8 cellular contexts compared by ENCODE assay signal in the genomic region with DNA sequence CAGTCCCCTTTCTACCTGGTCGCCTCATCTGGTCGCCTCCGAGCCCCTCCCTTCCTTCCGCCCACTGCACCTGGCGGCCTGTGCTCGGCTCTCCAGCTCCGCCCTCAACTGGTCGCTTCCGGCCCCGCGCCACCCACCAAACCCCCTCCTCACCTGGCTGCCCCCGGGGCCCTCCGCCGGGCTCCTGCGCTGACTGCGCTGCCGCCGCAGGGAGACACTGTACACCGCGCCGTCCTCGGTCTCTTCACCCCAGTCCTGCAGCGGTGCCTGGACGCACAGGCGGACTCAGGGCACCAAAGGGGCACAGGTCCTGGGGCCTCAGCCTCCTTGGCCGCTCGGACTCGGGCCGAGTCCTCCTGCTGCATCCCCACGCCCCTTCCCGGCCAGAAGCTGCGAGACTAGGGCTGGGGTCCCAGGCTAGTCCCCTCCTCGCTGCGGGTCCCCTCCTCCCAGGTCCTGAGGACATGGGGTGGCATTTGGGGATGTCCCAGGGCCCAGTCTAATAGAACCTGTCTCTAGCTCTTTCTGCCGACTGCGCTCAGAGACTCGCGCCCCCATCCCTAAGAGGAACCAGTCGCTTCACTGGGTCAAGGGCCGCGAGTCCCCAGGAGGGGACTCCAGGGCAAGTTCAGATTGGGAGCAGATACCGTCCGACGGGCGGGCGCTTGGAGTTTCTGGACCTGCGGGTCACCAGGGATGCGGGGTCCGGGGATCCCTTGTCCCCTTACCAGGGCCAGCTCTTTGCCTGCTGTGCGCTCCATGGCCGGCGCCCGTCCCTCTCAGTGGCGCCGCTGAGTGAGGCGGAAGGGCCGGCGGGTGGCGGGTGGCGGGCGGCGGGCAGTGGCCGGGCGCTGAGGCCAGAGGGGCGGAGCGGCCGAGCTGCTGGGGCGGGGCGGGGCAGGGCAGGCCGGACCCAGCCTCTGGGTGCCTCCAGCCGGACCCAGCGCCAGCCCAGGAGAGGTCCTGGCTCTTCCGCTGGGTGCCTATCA. TPM values are rescaled to one million over a fixed set of nuclear protein-coding genes. Genes with fewer than 3 reads are reported as not detected.
A peak's percentile ranks its signal among the peaks of the same experiment; 100 is the strongest.
DNase-seq lines count a peak whose midpoint lies in the region; ATAC-seq and TF ChIP-seq lines count a peak whose summit lies in the region.

A gene with protein sequence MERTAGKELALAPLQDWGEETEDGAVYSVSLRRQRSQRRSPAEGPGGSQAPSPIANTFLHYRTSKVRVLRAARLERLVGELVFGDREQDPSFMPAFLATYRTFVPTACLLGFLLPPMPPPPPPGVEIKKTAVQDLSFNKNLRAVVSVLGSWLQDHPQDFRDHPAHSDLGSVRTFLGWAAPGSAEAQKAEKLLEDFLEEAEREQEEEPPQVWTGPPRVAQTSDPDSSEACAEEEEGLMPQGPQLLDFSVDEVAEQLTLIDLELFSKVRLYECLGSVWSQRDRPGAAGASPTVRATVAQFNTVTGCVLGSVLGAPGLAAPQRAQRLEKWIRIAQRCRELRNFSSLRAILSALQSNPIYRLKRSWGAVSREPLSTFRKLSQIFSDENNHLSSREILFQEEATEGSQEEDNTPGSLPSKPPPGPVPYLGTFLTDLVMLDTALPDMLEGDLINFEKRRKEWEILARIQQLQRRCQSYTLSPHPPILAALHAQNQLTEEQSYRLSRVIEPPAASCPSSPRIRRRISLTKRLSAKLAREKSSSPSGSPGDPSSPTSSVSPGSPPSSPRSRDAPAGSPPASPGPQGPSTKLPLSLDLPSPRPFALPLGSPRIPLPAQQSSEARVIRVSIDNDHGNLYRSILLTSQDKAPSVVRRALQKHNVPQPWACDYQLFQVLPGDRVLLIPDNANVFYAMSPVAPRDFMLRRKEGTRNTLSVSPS (minus strand): TSS at position 797 of the 989 bp plus-strand sequence. CDS start 36 bp downstream, at position 761.

- ATAC-seq in Right ventricle myocardium inferior: peak; percentile 51

- TF ChIP-seq CTCF in WI38 (IDR thresholded peaks at IDR 0.05; ENCODE audit: low read depth, low read length) (no peak), stomach (IDR thresholded peaks at IDR 0.05) (peak in 1 of 7 experiments; percentile 17)

- no peaks in the 10 kb centered on the region for H3K9me3 ChIP-seq in stomach

- H3K36me3 Mint-ChIP-seq in immature natural killer cell: no peaks in the 10 kb centered on the region

- intact Hi-C loops in Right ventricle myocardium inferior (cut with DNase I) (no loop called here), cardiac septum (cut with DNase I) (no loop called here), stomach (cut with DNase I; ENCODE audit: low total_unique reads) (no loop called here)

- H3K36me3 ChIP-seq in stomach: no peaks in the 10 kb centered on the region

- TF ChIP-seq POLR2A in stomach (IDR thresholded peaks at IDR 0.05): no peak

- no peak for TF ChIP-seq EP300 in stomach (IDR thresholded peaks at IDR 0.05)

- peak within 1 kb of the TSS in 4 of 5 donors; percentile 30 to 66 (median 50) for H3K4me3 Mint-ChIP-seq in immature natural killer cell

- peaks cover 15 to 20% (median 17%) of the 10 kb centered on the region in 3 donors for H3K27me3 Mint-ChIP-seq in immature natural killer cell (ENCODE audit: low read depth in 3 of 3)

- WGBS in stomach, 5 donors: 1 to 4% (median 2%) methylated on average over 34 to 73 of the region's 73 CpGs

- H3K4me1 ChIP-seq in stomach: peaks cover 36 to 60% (median 47%) of the 10 kb centered on the region in 4 donors

- H3K4me3 ChIP-seq in WI38 (ENCODE audit: low read depth, low read length) (peak within 1 kb of the TSS; percentile 58), stomach (peak within 1 kb of the TSS; percentile 49 to 75 (median 54))

- in situ Hi-C loops in G401 (cut with HindIII; ENCODE audit: low sequenced_read_pairs): no loop called here

- H3K27ac Mint-ChIP-seq in immature natural killer cell: no peak within 1 kb of the TSS

- no peaks in the 10 kb centered on the region for H3K9me3 Mint-ChIP-seq in immature natural killer cell

- DNase-seq in Right ventricle myocardium inferior (ENCODE audit: missing footprints) (peak; percentile 75), cardiac septum (ENCODE audit: low spot score) (no peak), immature natural killer cell (no peak), stomach (peak; percentile 77), GF-D8 (lab: John Stamatoyannopoulos, UW) (no peak), G401 (ENCODE audit: low spot score) (no peak)
- DNase-seq in stimulated activated CD4-positive, alpha-beta T cell treated with anti-CD3 and anti-CD28 coated beads, Interleukin-4, amount 100 ng/mL, for 4 hours: no peak

- peaks cover 7 to 76% (median 34%) of the 10 kb centered on the region in 3 donors for H3K27me3 ChIP-seq in stomach

- peak within 1 kb of the TSS; percentile 80 to 90 (median 84) for H3K27ac ChIP-seq in stomach

- H3K4me1 Mint-ChIP-seq in immature natural killer cell: peaks cover 30 to 31% of the 10 kb centered on the region in 2 donors

RNA-seq across cellular contexts. Expression of the gene that starts here (rescaled TPM):
- total RNA-seq in Right ventricle myocardium inferior: 10.5 TPM
- 5.8 TPM for total RNA-seq in cardiac septum
- polyA plus RNA-seq in immature natural killer cell: not detected
- total RNA-seq in stomach: 100 to 1,000 TPM in 3 of 5 donors, 10 to 100 TPM in 2; 22.8 to 454 (median 107) TPM
- 10 to 100 TPM; 20.6 to 41.2 (median 26.3) TPM for polyA plus RNA-seq in stomach
- total RNA-seq in G401 (2014; rRNA removed; shearing (Covaris generic)): not detected in 2 replicates

Comparison
In these comparisons a context has a peak if more than half of its experiments do, and no peak if none do; other contexts are left out.
1. RNA of the gene that starts here (polyA plus RNA-seq): 20.6 to 41.2 TPM in stomach; not detected in immature natural killer cell; every median in the first group is over 10 times any median in the second.
2. DNase-seq: peak in Right ventricle myocardium inferior (single experiment) and stomach (single experiment); none in cardiac septum (single experiment), immature natural killer cell (0 of 3), GF-D8 (single experiment), G401 (single experiment) and stimulated activated CD4-positive, alpha-beta T cell treated with anti-CD3 and anti-CD28 coated beads, Interleukin-4, amount 100 ng/mL, for 4 hours (0 of 2).